Comparison of ENCODE assay signal across 19 cellular contexts in the genomic region with DNA sequence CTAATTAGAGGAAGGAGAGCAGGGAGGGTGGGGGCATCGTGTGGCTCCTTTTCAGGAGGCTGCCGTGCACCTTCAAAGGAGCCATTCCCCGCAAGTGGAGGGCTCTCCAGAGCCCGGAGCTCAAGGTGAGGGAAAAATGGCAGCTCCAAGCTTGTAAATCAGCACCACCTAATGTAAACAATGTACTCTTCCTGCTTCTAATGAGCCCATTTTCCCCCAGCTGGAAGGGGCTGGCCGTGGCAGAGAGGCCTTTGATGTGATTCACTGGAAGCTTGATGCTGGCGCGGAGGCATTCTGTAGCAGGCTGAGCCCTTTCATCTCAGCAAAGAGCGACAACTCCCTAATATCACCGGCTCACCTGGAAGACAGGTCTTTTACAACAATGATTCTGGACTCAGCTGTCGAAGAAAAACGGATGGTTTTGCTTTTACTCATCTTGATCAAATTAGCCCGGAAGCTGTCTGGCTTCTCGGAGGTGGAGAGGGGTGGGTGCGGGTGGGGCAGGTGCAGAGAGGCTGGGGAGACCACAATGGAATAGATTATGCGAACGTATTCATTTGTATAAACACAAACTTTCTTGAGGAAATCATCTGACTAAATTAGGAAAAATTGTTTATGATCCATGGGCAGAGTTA.
A peak's percentile ranks its signal among the peaks of the same experiment; 100 is the strongest.
DNase-seq lines count a peak whose midpoint lies in the region; ATAC-seq, FAIRE-seq and TF ChIP-seq lines count a peak whose summit lies in the region.
"Had no signal": no experiment of that assay in that cellular context is flagged by ENCODE, and none has a peak within 500 bp of the region (broad histone marks: within the 10 kb centered on the region; RNA-seq: fewer than 3 reads in every experiment).

No MANE protein-coding gene starts in this region.

- no peaks in the 10 kb centered on the region for H4K20me1 ChIP-seq in keratinocyte (ENCODE audit: control insufficient read depth, extremely low read depth, insufficient read depth, low read length)
- H4K20me1 ChIP-seq in osteoblast (ENCODE audit: insufficient read depth, low read length): no peaks in the 10 kb centered on the region

- no peak overlapping the region for H3K4me3 ChIP-seq in CD8-positive, alpha-beta memory T cell (ENCODE audit: low read length)
- H3K4me3 ChIP-seq in HEK293 (ENCODE audit: low read depth, low read length) (no peak overlapping the region), keratinocyte (ENCODE audit: control insufficient read depth in 2 of 3, extremely low read depth in 1 of 3, insufficient read depth in 2 of 3, low read depth in 1 of 3, low read length in 3 of 3) (no peak overlapping the region), HAP-1 (no peak overlapping the region), osteoblast (ENCODE audit: insufficient read depth, low read length) (no peak overlapping the region)
- H3K4me3 ChIP-seq: GM12878, heart left ventricle, psoas muscle had no signal

- in situ Hi-C loops in HAP-1 (cut with MboI; ENCODE audit: low sequenced_read_pairs): no loop called here

- H3K36me3 Mint-ChIP-seq in CD8-positive, alpha-beta memory T cell: no peaks in the 10 kb centered on the region
- H3K36me3 Mint-ChIP-seq in T-helper 1 cell treated with Interleukin-12 subunit alpha and Interleukin-12 subunit beta and Interleukin-4 antibody, amounts not matched to agents 30 μg/mL and 1 μg/mL, for 36 hours (ENCODE audit: low read depth): no peaks in the 10 kb centered on the region

- H2AFZ ChIP-seq in keratinocyte (ENCODE audit: control insufficient read depth, low read length): no peak overlapping the region
- no peak overlapping the region for H2AFZ ChIP-seq in osteoblast (ENCODE audit: low read length)

- POLR2A ChIA-PET in CD8-positive, alpha-beta memory T cell (lab: Charles Lee): no interaction called here
- POLR2A ChIA-PET in HEK293 (lab: Yijun Ruan, JAX): no interaction called here

- dilution Hi-C loops in keratinocyte (cut with MboI; ENCODE audit: extremely low pct_ligation_motif_present, low sequenced_read_pairs): no loop called here

- CTCF ChIA-PET in CD8-positive, alpha-beta memory T cell (lab: Charles Lee): no interaction called here
- CTCF ChIA-PET in HEK293 (lab: Yijun Ruan, JAX): no interaction called here

- peak overlapping the region in 4 of 7 donors; percentile 57 to 71 (median 63) for H3K4me3 Mint-ChIP-seq in CD8-positive, alpha-beta memory T cell
- H3K4me3 Mint-ChIP-seq in T-helper 1 cell treated with Interleukin-12 subunit alpha and Interleukin-12 subunit beta and Interleukin-4 antibody, amounts not matched to agents 30 μg/mL and 1 μg/mL, for 36 hours: no peak overlapping the region
- H3K4me3 Mint-ChIP-seq: activated CD4-positive, alpha-beta T cell treated with anti-CD3 and anti-CD28 coated beads, Interleukin-2, amount 10 ng/mL, durations not matched to agents 24 days and 14 days; B cell; dendritic cell treated with granulocyte-macrophage colony-stimulating factor and Interleukin-4, amounts not matched to agents 40 ng/mL and 50 ng/mL, for 4 days had no signal

- no peak for TF ChIP-seq CTCF in HEK293 (tag by site-specific recombination; IDR thresholded peaks at IDR 0.05)
- TF ChIP-seq CTCF in keratinocyte (optimal IDR thresholded peaks at IDR 0.05 in 1 of 3, IDR thresholded peaks at IDR 0.05 in 1 of 3, conservative IDR thresholded peaks at IDR 0.05 in 1 of 3; ENCODE audit: extremely low read depth in 1 of 3, insufficient read depth in 2 of 3, low read length in 3 of 3): no peak
- no peak for TF ChIP-seq CTCF in osteoblast (IDR thresholded peaks at IDR 0.05; ENCODE audit: extremely low read depth, low read depth, low read length)

- peak; percentile 20 for FAIRE-seq in keratinocyte (lab: Jason Lieb, UNC)
- FAIRE-seq: GM12878 had no signal

- H3K27me3 ChIP-seq in CD8-positive, alpha-beta memory T cell (ENCODE audit: insufficient read depth, low read length, poor library complexity, severe bottlenecking): no peaks in the 10 kb centered on the region
- H3K27me3 ChIP-seq in keratinocyte (ENCODE audit: control insufficient read depth, extremely low read depth, insufficient read depth, low read length) (peaks cover 5% of the 10 kb centered on the region), HAP-1 (ENCODE audit: low read depth) (peaks cover 5% of the 10 kb centered on the region), osteoblast (ENCODE audit: insufficient read depth, low read length) (peaks cover 2% of the 10 kb centered on the region)

- no peaks in the 10 kb centered on the region for H3K36me3 ChIP-seq in CD8-positive, alpha-beta memory T cell (ENCODE audit: insufficient read depth, low read length)
- H3K36me3 ChIP-seq in HEK293 (ENCODE audit: control insufficient read depth in 2 of 2, insufficient read depth in 1 of 2, low read length in 2 of 2) (no peaks in the 10 kb centered on the region), keratinocyte (ENCODE audit: control insufficient read depth in 2 of 2, extremely low read depth in 1 of 2, insufficient read depth in 2 of 2, low read length in 2 of 2) (no peaks in the 10 kb centered on the region), HAP-1 (replicated peaks) (no peaks in the 10 kb centered on the region), osteoblast (ENCODE audit: insufficient read depth, low read length) (no peaks in the 10 kb centered on the region)
- H3K36me3 ChIP-seq: heart left ventricle had no signal

- H3K9me3 ChIP-seq in CD8-positive, alpha-beta memory T cell (ENCODE audit: low read length): no peaks in the 10 kb centered on the region
- H3K9me3 ChIP-seq in HEK293 (ENCODE audit: control insufficient read depth, insufficient read depth, low read depth, low read length): no peaks in the 10 kb centered on the region
- H3K9me3 ChIP-seq in keratinocyte (ENCODE audit: control insufficient read depth, low read depth, low read length): no peaks in the 10 kb centered on the region
- H3K9me3 ChIP-seq in HAP-1: no peaks in the 10 kb centered on the region
- no peaks in the 10 kb centered on the region for H3K9me3 ChIP-seq in osteoblast (ENCODE audit: low read depth, low read length)
- H3K9me3 ChIP-seq: heart left ventricle, psoas muscle had no signal

- no peaks in the 10 kb centered on the region for H3K79me2 ChIP-seq in keratinocyte (ENCODE audit: control insufficient read depth, insufficient read depth, low read length)
- no peaks in the 10 kb centered on the region for H3K79me2 ChIP-seq in osteoblast (ENCODE audit: insufficient read depth, low read length)

- H3K4me2 ChIP-seq in keratinocyte (ENCODE audit: control insufficient read depth, extremely low read depth, insufficient read depth, low read depth, low read length): no peak overlapping the region
- H3K4me2 ChIP-seq in osteoblast (ENCODE audit: insufficient read depth, low read length): no peak overlapping the region

- no peak overlapping the region for H3K27ac ChIP-seq in CD8-positive, alpha-beta memory T cell (ENCODE audit: low read depth, low read length)
- H3K27ac ChIP-seq in HEK293 (ENCODE audit: extremely low read depth, low read depth, low read length) (no peak overlapping the region), keratinocyte (ENCODE audit: control insufficient read depth, insufficient read depth, low read length) (no peak overlapping the region), osteoblast (ENCODE audit: low read depth, low read length) (no peak overlapping the region)
- H3K27ac ChIP-seq: heart left ventricle, psoas muscle had no signal

- H3K27me3 Mint-ChIP-seq in CD8-positive, alpha-beta memory T cell: peaks cover 8 to 29% of the 10 kb centered on the region in 2 donors
- peaks cover 7% of the 10 kb centered on the region for H3K27me3 Mint-ChIP-seq in T-helper 1 cell treated with Interleukin-12 subunit alpha and Interleukin-12 subunit beta and Interleukin-4 antibody, amounts not matched to agents 30 μg/mL and 1 μg/mL, for 36 hours (ENCODE audit: low read depth)
- H3K27me3 Mint-ChIP-seq: activated CD4-positive, alpha-beta T cell treated with anti-CD3 and anti-CD28 coated beads, Interleukin-2, amount 10 ng/mL, durations not matched to agents 24 days and 14 days had no signal

- ATAC-seq in HG02870 (IDR thresholded peaks at IDR 0.05; ENCODE audit: unreplicated experiment): no peak
- ATAC-seq: GM12878, heart left ventricle, psoas muscle had no signal

- H3K9me3 Mint-ChIP-seq in CD8-positive, alpha-beta memory T cell: no peaks in the 10 kb centered on the region
- no peaks in the 10 kb centered on the region for H3K9me3 Mint-ChIP-seq in T-helper 1 cell treated with Interleukin-12 subunit alpha and Interleukin-12 subunit beta and Interleukin-4 antibody, amounts not matched to agents 30 μg/mL and 1 μg/mL, for 36 hours
- H3K9me3 Mint-ChIP-seq: activated T-helper 2 cell treated with anti-CD3 and anti-CD28 coated beads, Interferon-gamma antibody, Interleukin-2, Interleukin-4, amounts not matched to agents 10 μg/mL and 5 μg/mL and 100 μg/mL, durations not matched to agents 14 hours and 24 hours and 36 hours had no signal

- no peaks in the 10 kb centered on the region for H3K9me1 ChIP-seq in keratinocyte (ENCODE audit: control insufficient read depth, extremely low read depth, insufficient read depth, low read length)

- H3K9ac ChIP-seq in keratinocyte (ENCODE audit: control insufficient read depth, extremely low read depth, insufficient read depth, low read length): no peak overlapping the region

- peaks cover 3 to 7% (median 6%) of the 10 kb centered on the region in 3 donors for H3K4me1 Mint-ChIP-seq in CD8-positive, alpha-beta memory T cell
- no peaks in the 10 kb centered on the region for H3K4me1 Mint-ChIP-seq in T-helper 1 cell treated with Interleukin-12 subunit alpha and Interleukin-12 subunit beta and Interleukin-4 antibody, amounts not matched to agents 30 μg/mL and 1 μg/mL, for 36 hours (ENCODE audit: low read depth)
- H3K4me1 Mint-ChIP-seq: B cell had no signal

- DNase-seq in CD8-positive, alpha-beta memory T cell: no peak
- DNase-seq in keratinocyte (ENCODE audit: low read depth, low spot score): no peak
- no peak for DNase-seq in HAP-1 (ENCODE audit: low spot score in 2 of 2)
- DNase-seq in osteoblast (ENCODE audit: insufficient read length, low spot score, missing footprints): no peak
- DNase-seq in GM03348 (ENCODE audit: low spot score): no peak
- DNase-seq: activated CD4-positive, alpha-beta T cell treated with anti-CD3 and anti-CD28 coated beads, Interleukin-2, amount 10 ng/mL, durations not matched to agents 24 days and 14 days; aorta; KBM-7; left cardiac atrium; NCI-H1694; psoas muscle had no signal

- no peaks in the 10 kb centered on the region for H3K4me1 ChIP-seq in CD8-positive, alpha-beta memory T cell (ENCODE audit: insufficient read depth, low read length)
- no peaks in the 10 kb centered on the region for H3K4me1 ChIP-seq in HEK293 (ENCODE audit: control insufficient read depth, insufficient read depth, low read length)
- H3K4me1 ChIP-seq in keratinocyte (ENCODE audit: control insufficient read depth, extremely low read depth, insufficient read depth, low read length): no peaks in the 10 kb centered on the region
- H3K4me1 ChIP-seq in HAP-1: no peaks in the 10 kb centered on the region
- no peaks in the 10 kb centered on the region for H3K4me1 ChIP-seq in osteoblast (ENCODE audit: insufficient read depth, low read length)
- H3K4me1 ChIP-seq: psoas muscle had no signal

- peak overlapping the region in 1 of 8 donors; percentile 28 for H3K27ac Mint-ChIP-seq in CD8-positive, alpha-beta memory T cell
- peak overlapping the region; percentile 19 for H3K27ac Mint-ChIP-seq in T-helper 1 cell treated with Interleukin-12 subunit alpha and Interleukin-12 subunit beta and Interleukin-4 antibody, amounts not matched to agents 30 μg/mL and 1 μg/mL, for 36 hours
- H3K27ac Mint-ChIP-seq: activated CD4-positive, alpha-beta T cell treated with anti-CD3 and anti-CD28 coated beads, Interleukin-2, amount 10 ng/mL, durations not matched to agents 24 days and 14 days; activated T-helper 2 cell treated with anti-CD3 and anti-CD28 coated beads, Interferon-gamma antibody, Interleukin-2, Interleukin-4, amounts not matched to agents 10 μg/mL and 5 μg/mL and 100 μg/mL, durations not matched to agents 14 hours and 24 hours and 36 hours; B cell; dendritic cell treated with granulocyte-macrophage colony-stimulating factor and Interleukin-4, amounts not matched to agents 40 ng/mL and 50 ng/mL, for 4 days had no signal
